7 cellular contexts compared by ENCODE assay signal in the genomic region with DNA sequence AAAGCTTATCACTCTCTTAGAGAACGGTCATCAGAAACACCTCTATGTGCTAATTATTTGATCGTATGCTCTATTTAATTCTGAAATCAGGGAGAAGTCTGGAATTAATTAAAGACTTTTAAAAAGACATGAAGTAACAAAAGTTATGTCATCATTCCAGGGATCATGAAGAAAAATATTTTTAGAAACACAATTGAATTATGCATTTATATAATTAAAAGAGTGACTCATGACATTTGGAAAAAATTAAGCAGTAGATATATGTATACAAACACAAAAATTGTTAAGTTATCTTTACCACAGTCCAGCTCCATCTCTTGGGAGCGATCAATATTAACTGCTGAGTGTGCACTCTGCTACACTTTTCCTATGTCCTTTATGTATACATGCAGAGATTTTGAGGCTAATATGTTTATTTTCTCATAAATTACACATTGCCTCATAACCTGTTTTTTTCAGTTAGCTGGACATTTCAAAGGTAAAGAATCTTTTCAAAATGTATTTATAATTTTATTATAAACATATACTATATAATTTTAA.
"Had no signal": no experiment of that assay in that cellular context is flagged by ENCODE, and none has a peak within 500 bp of the region (broad histone marks: within the 10 kb centered on the region; RNA-seq: fewer than 3 reads in every experiment).

No MANE protein-coding gene starts in this region.

- DNase-seq: GM23248, GOT3, H7, HCEC 1CT, KG1 had no signal

- FAIRE-seq: HTR-8/SVneo, K562 had no signal

- H3K27ac ChIP-seq: GM23248 had no signal

- H3K9ac ChIP-seq: GM23248 had no signal

- H3K4me3 ChIP-seq: GM23248, K562 had no signal

- H2AFZ ChIP-seq: GM23248 had no signal

- ATAC-seq: K562 had no signal
